Comparison of ENCODE assay signal across 21 cellular contexts in genomic region chr4:153089781-153090180, GRCh38.
DNase-seq lines count a peak whose midpoint lies in the region; FAIRE-seq and TF ChIP-seq lines count a peak whose summit lies in the region.
"Had no signal": no experiment of that assay in that cellular context is flagged by ENCODE, and none has a peak within 500 bp of the region (broad histone marks: within the 10 kb centered on the region; RNA-seq: fewer than 3 reads in every experiment).

No MANE protein-coding gene starts in this region.

- H2BK5ac ChIP-seq in neuronal stem cell (ENCODE audit: low read length): no peak overlapping the region

- H3K27ac ChIP-seq in angular gyrus (ENCODE audit: low read depth, low read length): peak overlapping the region; percentile 100
- no peak overlapping the region for H3K27ac ChIP-seq in neuronal stem cell (replicated peaks; ENCODE audit: low read length)
- H3K27ac ChIP-seq in tibial artery: no peak overlapping the region
- H3K27ac ChIP-seq: RWPE1, SK-N-MC had no signal

- no peak overlapping the region for H3K4me3 ChIP-seq in neuronal stem cell (ENCODE audit: low read length in 2 of 2)
- no peak overlapping the region for H3K4me3 ChIP-seq in tibial artery
- H3K4me3 ChIP-seq: SK-N-MC had no signal

- peak; percentile 40 for FAIRE-seq in GM12892 (lab: Jason Lieb, UNC)

- no peak overlapping the region for H3K18ac ChIP-seq in neuronal stem cell (ENCODE audit: low read length)

- no peak overlapping the region for H3K14ac ChIP-seq in neuronal stem cell (ENCODE audit: low read length)

- peaks cover 4 to 5% of the 10 kb centered on the region in 2 donors for H3K9me3 ChIP-seq in neuronal stem cell (replicated peaks in 1 of 2; ENCODE audit: control insufficient read depth in 2 of 2, insufficient read depth in 1 of 2, low read depth in 1 of 2, low read length in 2 of 2)
- no peaks in the 10 kb centered on the region for H3K9me3 ChIP-seq in tibial artery

- H2AFZ ChIP-seq in neuronal stem cell (ENCODE audit: low read length): peak overlapping the region; percentile 2

- H2BK12ac ChIP-seq in neuronal stem cell (ENCODE audit: low read length): no peak overlapping the region

- H3K23ac ChIP-seq in neuronal stem cell (ENCODE audit: low read depth, low read length, poor library complexity): no peak overlapping the region

- DNase-seq in GM12892 (ENCODE audit: insufficient read length) (no peak), globus pallidus (ENCODE audit: low spot score) (peak; percentile 73), neuronal stem cell (ENCODE audit: low spot score) (no peak), DMS114 treated with DMSO at 0.1 percent for 48 hours (lab: John Stamatoyannopoulos, UW; ENCODE audit: unreplicated experiment) (no peak), SKM-1 (lab: John Stamatoyannopoulos, UW; ENCODE audit: unreplicated experiment) (no peak), tibial artery (no peak)
- no peak for DNase-seq in activated CD4-positive, alpha-beta T cell treated with anti-CD3 and anti-CD28 coated beads for 1 hour
- DNase-seq: 8988T; Calu3; CD8-positive, alpha-beta T cell; DMS53; GDM1; MV-4-11; NCI-H1694; NCI-H2081 treated with DMSO at 0.1 percent for 48 hours; NCI-H2171 treated with DMSO at 0.1 percent for 48 hours; NCI-H446; SHP77 treated with DMSO at 0.1 percent for 48 hours had no signal

- H3K36me3 ChIP-seq in neuronal stem cell (replicated peaks in 1 of 2; ENCODE audit: control insufficient read depth in 2 of 2, insufficient read depth in 2 of 2, low read length in 2 of 2): no peaks in the 10 kb centered on the region
- no peaks in the 10 kb centered on the region for H3K36me3 ChIP-seq in tibial artery

- intact Hi-C loops in tibial artery (cut with DNase I; ENCODE audit: low total_unique reads): loop anchor here (5.0 kb wide), 1 partner anchor 242 kb away; no protein-coding TSS in a partner anchor

- H4K8ac ChIP-seq in neuronal stem cell (ENCODE audit: low read depth, low read length): no peak overlapping the region

- H2BK120ac ChIP-seq in neuronal stem cell (ENCODE audit: low read depth, low read length): no peak overlapping the region

- H3K4me1 ChIP-seq in neuronal stem cell (ENCODE audit: control insufficient read depth in 2 of 2, insufficient read depth in 1 of 2, low read depth in 1 of 2, low read length in 2 of 2) (peaks cover 3 to 4% of the 10 kb centered on the region in 2 donors), tibial artery (peaks cover 0 to 27% (median 11%) of the 10 kb centered on the region in 4 donors)

- H4K91ac ChIP-seq in neuronal stem cell (ENCODE audit: low read depth, low read length, poor library complexity): no peak overlapping the region

- TF ChIP-seq POLR2A in GM12892 (IDR thresholded peaks at IDR 0.05; ENCODE audit: low read depth, low read length): no peak

- H3K27me3 ChIP-seq in neuronal stem cell (ENCODE audit: control insufficient read depth in 3 of 3, insufficient read depth in 3 of 3, low read depth in 1 of 3, low read length in 3 of 3) (peaks cover 0 to 3% (median 0%) of the 10 kb centered on the region in 3 experiments), tibial artery (no peaks in the 10 kb centered on the region)

- H3K4ac ChIP-seq in neuronal stem cell (ENCODE audit: low read length): no peak overlapping the region

- no peak overlapping the region for H3K4me2 ChIP-seq in neuronal stem cell (ENCODE audit: insufficient read depth, low read length, poor library complexity, severe bottlenecking)

- no peak overlapping the region for H3K9ac ChIP-seq in neuronal stem cell (ENCODE audit: low read depth, low read length, poor library complexity)

- no CpG with 5 or more reads among the region's 8 CpGs for WGBS in neuronal stem cell (ENCODE audit: extremely low coverage in 2 of 2, insufficient read length in 2 of 2, insufficient replicate concordance in 1 of 2), 2 donors

- H3K79me1 ChIP-seq in neuronal stem cell (ENCODE audit: low read depth, low read length): no peaks in the 10 kb centered on the region

- no peak for TF ChIP-seq CTCF in tibial artery (IDR thresholded peaks at IDR 0.05)

- no peak overlapping the region for H2AK5ac ChIP-seq in neuronal stem cell (ENCODE audit: low read depth, low read length)

- H2BK15ac ChIP-seq in neuronal stem cell (ENCODE audit: low read length): no peak overlapping the region
